Comparison of ENCODE assay signal across 24 cellular contexts in genomic region chr17:60256174-60256573, GRCh38.
"Had no signal": no experiment of that assay in that cellular context is flagged by ENCODE, and none has a peak within 500 bp of the region (broad histone marks: within the 10 kb centered on the region; RNA-seq: fewer than 3 reads in every experiment).

No MANE protein-coding gene starts in this region.

- H3K27ac ChIP-seq: cardiac muscle cell, prostate gland, right atrium auricular region, suprapubic skin, transverse colon, uterus had no signal

- DNase-seq: activated CD4-positive, alpha-beta T cell treated with anti-CD3 and anti-CD28 coated beads, Interleukin-2, amount 10 ng/mL, durations not matched to agents 7 days and 5 days; activated CD8-positive, alpha-beta T cell treated with anti-CD3 and anti-CD28 coated beads, Interleukin-2, amount 10 ng/mL, durations not matched to agents 7 days and 5 days; activated effector memory CD4-positive, alpha-beta T cell treated with anti-CD3 and anti-CD28 coated beads, Interleukin-2, amount 50 U/mL, for 16 hours; activated naive CD4-positive, alpha-beta T cell treated with anti-CD3 and anti-CD28 coated beads, Interleukin-2, amount 50 U/mL, for 16 hours; activated T-cell treated with anti-CD3 and anti-CD28 coated beads, Interleukin-2, amount 50 U/mL, for 72 hours; dorsolateral prefrontal cortex; foreskin melanocyte; glutamatergic neuron; hypothalamus; nephron progenitor cell; nucleus accumbens; stimulated activated naive CD8-positive, alpha-beta T cell treated with anti-CD3 and anti-CD28 coated beads, Interleukin-15, Interleukin-2, amounts not matched to agents 100 U/mL and 50 U/mL, for 24 hours; T-cell; T-helper 9 cell; transverse colon; uterus had no signal

- H3K27ac Mint-ChIP-seq: activated CD4-positive, alpha-beta T cell treated with anti-CD3 and anti-CD28 coated beads, Interleukin-2, amount 10 ng/mL, durations not matched to agents 7 days and 5 days; activated CD8-positive, alpha-beta T cell treated with anti-CD3 and anti-CD28 coated beads, Interleukin-2, amount 10 ng/mL, durations not matched to agents 7 days and 5 days; activated T-cell treated with anti-CD3 and anti-CD28 coated beads, Interleukin-2, amount 50 U/mL, for 72 hours; mesothelial cell of epicardium; nephron progenitor cell; T-cell had no signal

- H3K4me1 ChIP-seq: prostate gland, right atrium auricular region, suprapubic skin, transverse colon, uterus had no signal

- H3K4me1 Mint-ChIP-seq: activated CD4-positive, alpha-beta T cell treated with anti-CD3 and anti-CD28 coated beads, Interleukin-2, amount 10 ng/mL, durations not matched to agents 7 days and 5 days; mesothelial cell of epicardium; nephron progenitor cell; T-cell had no signal

- FAIRE-seq: keratinocyte had no signal

- H3K9me3 ChIP-seq: prostate gland, right atrium auricular region, suprapubic skin, transverse colon, uterus had no signal

- H3K4me3 Mint-ChIP-seq: activated CD4-positive, alpha-beta T cell treated with anti-CD3 and anti-CD28 coated beads, Interleukin-2, amount 10 ng/mL, durations not matched to agents 7 days and 5 days; activated CD8-positive, alpha-beta T cell treated with anti-CD3 and anti-CD28 coated beads, Interleukin-2, amount 10 ng/mL, durations not matched to agents 7 days and 5 days; activated T-cell treated with anti-CD3 and anti-CD28 coated beads, Interleukin-2, amount 50 U/mL, for 72 hours; mesothelial cell of epicardium; nephron progenitor cell; T-cell had no signal

- H3K9me3 Mint-ChIP-seq: activated CD4-positive, alpha-beta T cell treated with anti-CD3 and anti-CD28 coated beads, Interleukin-2, amount 10 ng/mL, durations not matched to agents 7 days and 5 days; activated T-cell treated with anti-CD3 and anti-CD28 coated beads, Interleukin-2, amount 50 U/mL, for 72 hours; mesothelial cell of epicardium; nephron progenitor cell; T-cell had no signal

- H3K27me3 ChIP-seq: cardiac muscle cell, dorsolateral prefrontal cortex, right atrium auricular region, suprapubic skin, transverse colon, uterus had no signal

- ATAC-seq: activated CD8-positive, alpha-beta T cell treated with anti-CD3 and anti-CD28 coated beads, Interleukin-2, amount 10 ng/mL, durations not matched to agents 7 days and 5 days; activated T-cell treated with anti-CD3 and anti-CD28 coated beads, Interleukin-2, amount 50 U/mL, for 72 hours; left lobe of liver; stimulated activated naive CD8-positive, alpha-beta T cell treated with anti-CD3 and anti-CD28 coated beads, Interleukin-15, Interleukin-2, amounts not matched to agents 100 U/mL and 50 U/mL, for 24 hours; T-cell had no signal

- H3K4me3 ChIP-seq: cardiac muscle cell, dorsolateral prefrontal cortex, lung, prostate gland, right atrium auricular region, suprapubic skin, transverse colon, uterus had no signal

- H3K27me3 Mint-ChIP-seq: activated CD4-positive, alpha-beta T cell treated with anti-CD3 and anti-CD28 coated beads, Interleukin-2, amount 10 ng/mL, durations not matched to agents 7 days and 5 days; T-cell had no signal

- H3K36me3 ChIP-seq: prostate gland, uterus had no signal
